ENCODE assay signal across 21 cellular contexts in the genomic region with DNA sequence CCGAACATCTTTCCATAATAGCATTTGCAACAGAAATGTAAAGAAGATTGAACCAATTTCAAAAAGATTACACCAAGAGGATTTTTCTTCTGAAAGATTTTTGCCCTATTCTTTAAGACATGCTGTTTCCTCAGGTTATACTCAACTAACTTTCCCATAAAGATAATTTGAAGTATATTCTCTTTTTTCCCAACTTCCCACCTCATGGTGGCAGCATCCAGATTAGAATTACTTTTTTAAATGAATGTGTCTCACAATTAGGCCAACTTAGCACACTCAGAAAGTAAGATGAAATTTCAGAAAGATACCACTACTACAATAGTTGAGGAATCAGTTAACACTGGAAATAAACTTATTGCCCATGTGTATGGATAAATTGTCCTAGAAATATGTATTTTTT.
"Had no signal": no experiment of that assay in that cellular context is flagged by ENCODE, and none has a peak within 500 bp of the region (broad histone marks: within the 10 kb centered on the region; RNA-seq: fewer than 3 reads in every experiment).

No MANE protein-coding gene starts in this region.

- H3K4me3 ChIP-seq: coronary artery, gastrocnemius medialis, lung, prostate gland, right atrium auricular region, smooth muscle cell, stomach, thyroid gland had no signal

- H3K4me1 ChIP-seq: prostate gland had no signal

- H3K27ac ChIP-seq: gastrocnemius medialis, prostate gland, thyroid gland had no signal

- H3K27me3 ChIP-seq: gastrocnemius medialis, right atrium auricular region, stomach, thyroid gland had no signal

- DNase-seq: dermis blood vessel endothelial cell; effector memory CD4-positive, alpha-beta T cell; gastrocnemius medialis; head of caudate nucleus; midbrain; naive thymus-derived CD4-positive, alpha-beta T cell; nucleus accumbens; stimulated activated CD4-positive, alpha-beta T cell treated with anti-CD3 and anti-CD28 coated beads, Interleukin-12 subunit alpha, Interleukin-12 subunit beta, amount 100 ng/mL, for 4 hours; stimulated activated CD4-positive, alpha-beta T cell treated with anti-CD3 and anti-CD28 coated beads, Interleukin-1b, Interleukin-23, amount 100 ng/mL, for 48 hours; stimulated activated CD4-positive, alpha-beta T cell treated with anti-CD3 and anti-CD28 coated beads, Interleukin-4, amount 100 ng/mL, for 1 hour; stimulated activated CD8-positive, alpha-beta memory T cell treated with anti-CD3 and anti-CD28 coated beads, Interleukin-4, amount 100 ng/mL, for 48 hours; stimulated activated naive CD4-positive, alpha-beta T cell; stomach; thyroid gland had no signal

- H3K4me2 ChIP-seq: smooth muscle cell had no signal

- FAIRE-seq: endometrium, keratinocyte had no signal

- H3K9me3 ChIP-seq: gastrocnemius medialis, prostate gland, stomach, thyroid gland had no signal

- H3K36me3 ChIP-seq: gastrocnemius medialis, prostate gland, right atrium auricular region, stomach, thyroid gland had no signal
